Comparison of ENCODE assay signal across 1 cellular context in the genomic region with DNA sequence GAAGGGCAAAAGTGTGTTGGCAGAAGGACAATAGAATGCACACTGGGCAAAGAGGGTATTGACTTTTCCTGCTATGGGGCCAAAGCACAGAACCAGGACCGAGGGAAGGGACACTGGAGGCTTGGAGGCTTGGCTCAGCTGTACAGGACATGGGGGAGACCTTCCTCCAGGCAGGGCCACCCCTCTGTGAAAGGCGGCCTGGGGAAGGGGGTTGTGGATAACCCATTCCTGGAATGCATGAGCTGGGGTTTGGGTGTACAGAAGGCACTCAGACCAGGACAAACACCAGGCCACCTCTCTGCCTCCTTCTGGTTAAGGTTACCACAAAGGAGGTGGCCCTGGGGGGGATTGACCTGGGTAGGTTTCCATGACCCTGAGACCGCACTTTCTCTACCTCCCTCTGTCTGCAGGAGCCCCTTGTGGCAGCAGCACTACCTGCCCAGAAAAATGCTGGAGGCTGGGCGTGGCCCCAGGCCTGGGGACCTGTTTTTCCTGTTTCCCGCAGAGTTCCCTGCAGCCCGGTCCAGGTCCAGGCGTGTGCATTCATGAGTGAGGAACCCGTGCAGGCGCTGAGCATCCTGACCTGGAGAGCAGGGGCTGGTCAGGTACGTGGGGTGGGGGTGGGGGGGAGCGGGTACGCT.
TF ChIP-seq lines count a peak whose summit lies in the region.

No MANE protein-coding gene starts in this region.

TF ChIP-seq in H1, 55 proteins besides CTCF, POLR2A, EP300 and RAD21:
- TF ChIP-seq CREB1 (IDR thresholded peaks at IDR 0.05) (0 out of 2 replicates have a peak, but pooled peaks have one; percentile 30), POLR2AphosphoS5 (IDR thresholded peaks at IDR 0.05; ENCODE audit: low read depth, low read length) (no peak), TEAD4 (IDR thresholded peaks at IDR 0.05; ENCODE audit: low read depth, low read length) (no peak), HDAC6 (IDR thresholded peaks at IDR 0.05; ENCODE audit: low read depth, low read length) (no peak), RBBP5 (IDR thresholded peaks at IDR 0.05; ENCODE audit: borderline replicate concordance, low read depth, low read length) (peak; percentile 50; the same call in 1 of the 2 replicates), CHD1 (IDR thresholded peaks at IDR 0.05; ENCODE audit: low read depth, low read length) (no peak), SP1 (IDR thresholded peaks at IDR 0.05; ENCODE audit: low read depth, low read length) (peak; percentile 87), BCL11A (IDR thresholded peaks at IDR 0.05; ENCODE audit: low read depth in 2 of 2, low read length in 2 of 2) (no peak), BACH1 (IDR thresholded peaks at IDR 0.05; ENCODE audit: low read length) (no peak), ASH2L (IDR thresholded peaks at IDR 0.05; ENCODE audit: low read length) (peak; percentile 30), NANOG (IDR thresholded peaks at IDR 0.05; ENCODE audit: insufficient read depth, low read depth, low read length, poor library complexity, severe bottlenecking) (no peak), KDM1A (IDR thresholded peaks at IDR 0.05; ENCODE audit: borderline replicate concordance, low read length) (no peak), EGR1 (IDR thresholded peaks at IDR 0.05; ENCODE audit: borderline replicate concordance, low read depth, low read length) (no peak), TAF1 (IDR thresholded peaks at IDR 0.05; ENCODE audit: low read depth, low read length) (0 out of 2 replicates have a peak, but pooled peaks have one; percentile 24)
- TF ChIP-seq, protein P1, sequence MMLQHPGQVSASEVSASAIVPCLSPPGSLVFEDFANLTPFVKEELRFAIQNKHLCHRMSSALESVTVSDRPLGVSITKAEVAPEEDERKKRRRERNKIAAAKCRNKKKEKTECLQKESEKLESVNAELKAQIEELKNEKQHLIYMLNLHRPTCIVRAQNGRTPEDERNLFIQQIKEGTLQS (IDR thresholded peaks at IDR 0.05; ENCODE audit: insufficient read depth, low read depth, low read length): no peak
- TF ChIP-seq, protein P2, sequence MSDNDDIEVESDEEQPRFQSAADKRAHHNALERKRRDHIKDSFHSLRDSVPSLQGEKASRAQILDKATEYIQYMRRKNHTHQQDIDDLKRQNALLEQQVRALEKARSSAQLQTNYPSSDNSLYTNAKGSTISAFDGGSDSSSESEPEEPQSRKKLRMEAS (IDR thresholded peaks at IDR 0.05): no peak
- TF ChIP-seq, protein P3, sequence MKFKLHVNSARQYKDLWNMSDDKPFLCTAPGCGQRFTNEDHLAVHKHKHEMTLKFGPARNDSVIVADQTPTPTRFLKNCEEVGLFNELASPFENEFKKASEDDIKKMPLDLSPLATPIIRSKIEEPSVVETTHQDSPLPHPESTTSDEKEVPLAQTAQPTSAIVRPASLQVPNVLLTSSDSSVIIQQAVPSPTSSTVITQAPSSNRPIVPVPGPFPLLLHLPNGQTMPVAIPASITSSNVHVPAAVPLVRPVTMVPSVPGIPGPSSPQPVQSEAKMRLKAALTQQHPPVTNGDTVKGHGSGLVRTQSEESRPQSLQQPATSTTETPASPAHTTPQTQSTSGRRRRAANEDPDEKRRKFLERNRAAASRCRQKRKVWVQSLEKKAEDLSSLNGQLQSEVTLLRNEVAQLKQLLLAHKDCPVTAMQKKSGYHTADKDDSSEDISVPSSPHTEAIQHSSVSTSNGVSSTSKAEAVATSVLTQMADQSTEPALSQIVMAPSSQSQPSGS (IDR thresholded peaks at IDR 0.05; ENCODE audit: low read length): no peak
TF ChIP-seq in H1: peak in this region for 5.
